ENCODE assay signal across 8 cellular contexts in genomic region chr15:47987908-47988532, GRCh38.
A peak's percentile ranks its signal among the peaks of the same experiment; 100 is the strongest.
DNase-seq lines count a peak whose midpoint lies in the region; ATAC-seq, FAIRE-seq and TF ChIP-seq lines count a peak whose summit lies in the region.

No MANE protein-coding gene starts in this region.

- H3K27ac ChIP-seq in H9 (ENCODE audit: insufficient read length, low read depth, low read length) = no peak overlapping the region
- H3K27ac ChIP-seq in Karpas-422 (ENCODE audit: low read length) = no peak overlapping the region
- no peak overlapping the region for H3K27ac ChIP-seq in PC-3 (ENCODE audit: low read length)
- no peak overlapping the region for H3K27ac ChIP-seq in lung (ENCODE audit: low read depth in 1 of 2, low read length in 1 of 2)

- H3K4me3 ChIP-seq in Karpas-422 (ENCODE audit: low read length) = no peak overlapping the region
- no peak overlapping the region for H3K4me3 ChIP-seq in PC-3 (ENCODE audit: low read length)
- no peak overlapping the region for H3K4me3 ChIP-seq in lung

- no peak overlapping the region for H2BK120ac ChIP-seq in H9 (ENCODE audit: low read depth, low read length, poor library complexity, severe bottlenecking)

- H3K27me3 Mint-ChIP-seq in H9 (ENCODE audit: low read depth) = no peaks in the 10 kb centered on the region

- no peak overlapping the region for H3K23ac ChIP-seq in H9 (ENCODE audit: insufficient read length, low read depth, low read length)

- H2BK20ac ChIP-seq in H9 (ENCODE audit: low read depth, low read length, poor library complexity, severe bottlenecking) = no peak overlapping the region

- H3K4me2 ChIP-seq in H9 (ENCODE audit: insufficient read depth, insufficient read length, low read length) (no peak overlapping the region), Karpas-422 (ENCODE audit: low read depth, low read length, poor library complexity, severe bottlenecking) (no peak overlapping the region), PC-3 (ENCODE audit: low read length) (no peak overlapping the region)

- ATAC-seq in PC-3 (peak; percentile 90), lung (ENCODE audit: insufficient read depth, low FRiP score) (peak; percentile 78)

- H3K9me2 ChIP-seq in Karpas-422 (replicated peaks; ENCODE audit: insufficient read depth, low read length) = no peaks in the 10 kb centered on the region
- no peaks in the 10 kb centered on the region for H3K9me2 ChIP-seq in PC-3 (replicated peaks; ENCODE audit: low read length)

- no peak overlapping the region for H4K8ac ChIP-seq in H9 (replicated peaks; ENCODE audit: insufficient read length, low read depth, low read length)

- WGBS in H9 (ENCODE audit: extremely low coverage, insufficient read length, low lambda C conversion rate) = no CpG with 5 or more reads among the region's 3 CpGs
- 60 to 62% methylated on average over 3 of the region's 3 CpGs for WGBS in lung, 2 donors

- H2BK12ac ChIP-seq in H9 (ENCODE audit: insufficient read length, low read depth, low read length) = no peak overlapping the region

- BruUV-seq in PC-3 (replicated peaks; lab: Mats Ljungman, UMichigan) = no TSS peak

- H4K91ac ChIP-seq in H9 (ENCODE audit: insufficient read length, low read depth, low read length) = no peak overlapping the region

- no peaks in the 10 kb centered on the region for H3K9me3 Mint-ChIP-seq in H9

- intact Hi-C loops in PC-3 (cut with micrococcal nuclease) = loop anchor here (1.0 to 10.0 kb wide), 6 partner anchors 97 to 792 kb away; partner anchors contain the start of gene SEMA6D

- no peaks in the 10 kb centered on the region for H3F3A ChIP-seq in PC-3 (ENCODE audit: low read length, unreplicated experiment)

- H2BK15ac ChIP-seq in H9 (ENCODE audit: low read depth, low read length) = no peak overlapping the region

- H3K36me3 Mint-ChIP-seq in H9 (ENCODE audit: insufficient read depth in 1 of 3, low read depth in 3 of 3) = no peaks in the 10 kb centered on the region

- H3K9ac ChIP-seq in H9 (ENCODE audit: extremely low read depth, insufficient read length, low read length) = no peak overlapping the region
- H3K9ac ChIP-seq in Karpas-422 (ENCODE audit: low read length) = no peak overlapping the region
- no peak overlapping the region for H3K9ac ChIP-seq in PC-3 (ENCODE audit: low read length)

- no peaks in the 10 kb centered on the region for H4K20me1 ChIP-seq in H9 (ENCODE audit: control insufficient read depth, insufficient read depth, insufficient read length)
- no peaks in the 10 kb centered on the region for H4K20me1 ChIP-seq in Karpas-422 (ENCODE audit: insufficient read depth, low read depth, low read length)
- no peaks in the 10 kb centered on the region for H4K20me1 ChIP-seq in PC-3 (ENCODE audit: low read length)

- no peak overlapping the region for H3K27ac Mint-ChIP-seq in H9

- H3K36me3 ChIP-seq in Karpas-422 (ENCODE audit: insufficient read depth, low read length) (no peaks in the 10 kb centered on the region), PC-3 (ENCODE audit: low read depth, low read length) (no peaks in the 10 kb centered on the region), lung (ENCODE audit: control insufficient read depth in 2 of 2, insufficient read depth in 2 of 2, low read length in 2 of 2) (no peaks in the 10 kb centered on the region)

- H3K79me1 ChIP-seq in H9 (ENCODE audit: insufficient read depth, low read depth, low read length, poor library complexity, severe bottlenecking) = no peaks in the 10 kb centered on the region

- no peak overlapping the region for H3K4ac ChIP-seq in H9 (ENCODE audit: low read depth, low read length)

- H2AK5ac ChIP-seq in H9 (ENCODE audit: insufficient read length, low read length) = no peak overlapping the region

- H3K14ac ChIP-seq in H9 (ENCODE audit: insufficient read depth, low read length) = no peak overlapping the region

- peaks cover 11 to 14% of the 10 kb centered on the region in 2 experiments for H3K4me1 Mint-ChIP-seq in H9

- CTCF ChIA-PET in PC-3 (lab: Charles Lee) = interaction anchor here (0.6 to 1.7 kb wide), 5 partner anchors 276 to 793 kb away, joined by 3 to 29 read pairs (median 5); no protein-coding TSS in a partner anchor

- no peaks in the 10 kb centered on the region for H3K79me2 ChIP-seq in H9 (ENCODE audit: insufficient read depth, low read length)
- no peaks in the 10 kb centered on the region for H3K79me2 ChIP-seq in Karpas-422 (ENCODE audit: low read length)
- H3K79me2 ChIP-seq in PC-3 (ENCODE audit: low read length) = no peaks in the 10 kb centered on the region

- FAIRE-seq in A204.1 (lab: Jason Lieb, UNC) = peak; percentile 69

- TF ChIP-seq CTCF in GM10266 (IDR thresholded peaks at IDR 0.05; ENCODE audit: control insufficient read depth, insufficient read depth, low read depth, missing control alignments) (peak; percentile 59), H9 (conservative IDR thresholded peaks at IDR 0.05) (peak; percentile 83), PC-3 (conservative IDR thresholded peaks at IDR 0.05; ENCODE audit: low read depth, low read length) (peak; percentile 70), lung (IDR thresholded peaks at IDR 0.05; ENCODE audit: control extremely low read depth, extremely low read depth) (peak; percentile 54)

- H3K27me3 ChIP-seq in H9 (ENCODE audit: insufficient read depth, low read length) = no peaks in the 10 kb centered on the region
- no peaks in the 10 kb centered on the region for H3K27me3 ChIP-seq in Karpas-422 (ENCODE audit: low read length)
- no peaks in the 10 kb centered on the region for H3K27me3 ChIP-seq in PC-3 (ENCODE audit: low read length)
- no peaks in the 10 kb centered on the region for H3K27me3 ChIP-seq in lung (ENCODE audit: control insufficient read depth, insufficient read depth)

- H3K56ac ChIP-seq in H9 (ENCODE audit: insufficient read length, low read depth, low read length) = no peak overlapping the region

- no peak overlapping the region for H4K5ac ChIP-seq in H9 (ENCODE audit: insufficient read length, low read depth, low read length)

- DNase-seq in GM10266 (ENCODE audit: extremely low spot score) (peak; percentile 40), H9 (no peak), Karpas-422 (peak; percentile 85), PC-3 (peak; percentile 60), dermis blood vessel endothelial cell (peak; percentile 79), lung (ENCODE audit: low spot score) (no peak)
- DNase-seq in activated CD4-positive, CD25-positive, alpha-beta regulatory T cell treated with anti-CD3 and anti-CD28 coated beads, Interleukin-2, amount 50 U/mL, for 72 hours = no peak

- H3K4me3 Mint-ChIP-seq in H9 = no peak overlapping the region

- no peak overlapping the region for H3K18ac ChIP-seq in H9 (ENCODE audit: insufficient read length, low read depth, low read length)

- no peaks in the 10 kb centered on the region for H3K23me2 ChIP-seq in H9 (ENCODE audit: insufficient read length, low read depth, low read length, poor library complexity, severe bottlenecking)

- H3K4me1 ChIP-seq in H9 (ENCODE audit: insufficient read depth, low read length) = no peaks in the 10 kb centered on the region
- H3K4me1 ChIP-seq in Karpas-422 (ENCODE audit: low read length) = no peaks in the 10 kb centered on the region
- H3K4me1 ChIP-seq in PC-3 (ENCODE audit: insufficient read depth, low read length) = no peaks in the 10 kb centered on the region
- no peaks in the 10 kb centered on the region for H3K4me1 ChIP-seq in lung (ENCODE audit: control insufficient read depth in 2 of 2, insufficient read depth in 2 of 2, low read length in 2 of 2)

- H3T11ph ChIP-seq in H9 (ENCODE audit: low read length) = no peak overlapping the region

- no peak overlapping the region for H2AFZ ChIP-seq in H9 (ENCODE audit: low read length)
- H2AFZ ChIP-seq in Karpas-422 (ENCODE audit: low read length) = no peak overlapping the region
- no peak overlapping the region for H2AFZ ChIP-seq in PC-3 (ENCODE audit: low read length)

- H2BK5ac ChIP-seq in H9 (ENCODE audit: insufficient read length, low read length) = no peak overlapping the region

- POLR2A ChIA-PET in PC-3 (lab: Charles Lee; ENCODE audit: unreplicated experiment) = no interaction called here

- no peaks in the 10 kb centered on the region for H3K9me3 ChIP-seq in H9 (ENCODE audit: control insufficient read depth, low read depth, low read length)
- no peaks in the 10 kb centered on the region for H3K9me3 ChIP-seq in Karpas-422 (ENCODE audit: low read length)
- no peaks in the 10 kb centered on the region for H3K9me3 ChIP-seq in PC-3 (ENCODE audit: low read length)
- no peaks in the 10 kb centered on the region for H3K9me3 ChIP-seq in lung (ENCODE audit: control insufficient read depth in 2 of 2, insufficient read depth in 1 of 2, low read length in 1 of 2)

Comparison
In these comparisons a context has a peak if more than half of its experiments do, and no peak if none do; other contexts are left out.
1. DNase-seq: peak in GM10266 (single experiment), Karpas-422 (single experiment), PC-3 (single experiment) and dermis blood vessel endothelial cell (single experiment); none in H9 (single experiment), lung (single experiment) and activated CD4-positive, CD25-positive, alpha-beta regulatory T cell treated with anti-CD3 and anti-CD28 coated beads, Interleukin-2, amount 50 U/mL, for 72 hours (single experiment).
2. Peak in every context shown above with its lines, with median percentiles within 50 percentile points of each other: CTCF ChIP-seq.